Comparison of ENCODE assay signal across 8 cellular contexts in the genomic region with DNA sequence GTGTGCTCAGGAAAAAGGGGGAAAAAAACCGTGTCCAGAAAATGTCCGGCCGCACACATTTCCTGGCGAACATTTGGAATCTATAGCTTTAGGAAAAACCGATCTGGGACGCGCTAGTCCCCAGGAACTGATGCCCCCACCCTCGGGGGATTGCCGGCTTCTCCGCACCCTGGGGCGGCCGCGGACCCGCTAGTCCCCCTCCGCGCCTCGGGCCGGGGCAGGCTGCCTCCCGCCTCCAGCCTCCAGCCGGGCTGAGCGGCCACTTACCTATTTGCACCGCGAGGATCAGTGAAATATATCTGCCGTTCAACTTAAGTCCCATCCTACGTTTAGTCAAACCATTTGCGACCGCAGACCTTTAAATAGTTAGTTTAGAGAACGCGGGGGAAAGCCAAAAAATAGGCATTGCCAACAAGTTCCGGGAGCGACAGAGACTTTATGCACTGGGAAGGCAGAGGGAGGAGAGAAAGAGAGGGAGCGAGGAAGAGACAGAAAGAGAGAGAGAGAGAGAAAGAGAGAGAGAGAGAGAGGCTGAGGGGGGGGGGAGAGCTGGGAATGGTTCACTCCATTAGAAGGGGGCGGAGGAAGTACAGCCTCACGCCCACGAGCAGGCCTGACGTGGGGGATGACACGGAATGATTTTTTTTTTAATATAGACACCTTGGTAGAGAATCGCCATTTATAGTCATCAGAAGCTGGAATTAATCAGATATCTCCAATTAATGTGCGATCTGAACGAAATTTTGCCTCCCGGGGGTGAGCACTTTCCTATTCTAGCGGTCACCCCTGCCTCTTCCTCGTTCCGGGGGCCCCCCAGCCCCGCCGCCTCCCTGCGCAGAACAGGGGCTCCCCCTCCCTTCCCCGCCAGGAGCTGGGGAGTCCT. TPM values are rescaled to one million over a fixed set of nuclear protein-coding genes. Genes with fewer than 3 reads are reported as not detected.
DNase-seq lines count a peak whose midpoint lies in the region; ATAC-seq, FAIRE-seq and TF ChIP-seq lines count a peak whose summit lies in the region.

A gene with protein sequence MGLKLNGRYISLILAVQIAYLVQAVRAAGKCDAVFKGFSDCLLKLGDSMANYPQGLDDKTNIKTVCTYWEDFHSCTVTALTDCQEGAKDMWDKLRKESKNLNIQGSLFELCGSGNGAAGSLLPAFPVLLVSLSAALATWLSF (minus strand): TSS at position 498 of the 883 bp plus-strand sequence. CDS start 176 bp downstream, at position 322.

- no TSS peak for BruUV-seq in HCT116 (replicated peaks; lab: Mats Ljungman, UMichigan)

- no peak within 1 kb of the TSS for H2AK5ac ChIP-seq in trophoblast cell (ENCODE audit: low read length)

- TF ChIP-seq RAD21 in HCT116 (IDR thresholded peaks at IDR 0.05; ENCODE audit: low read depth), result no peak

- no peak within 1 kb of the TSS; the same call in 1 of the 2 replicates for H3K27ac ChIP-seq in HCT116 (ENCODE audit: low read depth, low read length)
- H3K27ac ChIP-seq in gastroesophageal sphincter, result peak within 1 kb of the TSS in 3 of 4 donors; percentile 72 to 79 (median 75)
- no peak within 1 kb of the TSS for H3K27ac ChIP-seq in trophoblast cell (ENCODE audit: low read depth, low read length)

- H3K79me1 ChIP-seq in trophoblast cell (ENCODE audit: low read length), result no peaks in the 10 kb centered on the region

- no peak within 1 kb of the TSS for H3K9ac ChIP-seq in HCT116 (ENCODE audit: low read length)
- H3K9ac ChIP-seq in trophoblast cell (ENCODE audit: low read length), result no peak within 1 kb of the TSS

- no peaks in the 10 kb centered on the region for H3K9me2 ChIP-seq in HCT116 (ENCODE audit: insufficient read depth)

- no peak for FAIRE-seq in D721Med (lab: Jason Lieb, UNC)

- no peaks in the 10 kb centered on the region for H3K9me3 ChIP-seq in HCT116 (ENCODE audit: control insufficient read depth in 1 of 2, insufficient read depth in 1 of 2, low read depth in 1 of 2, low read length in 2 of 2)
- H3K9me3 ChIP-seq in gastroesophageal sphincter, result peaks cover 0 to 6% (median 0%) of the 10 kb centered on the region in 3 donors
- peaks cover 6% of the 10 kb centered on the region for H3K9me3 ChIP-seq in trophoblast cell (ENCODE audit: insufficient read depth, low read depth, low read length)

- H3K4ac ChIP-seq in trophoblast cell (ENCODE audit: low read depth, low read length), result no peak within 1 kb of the TSS

- H4K91ac ChIP-seq in trophoblast cell (ENCODE audit: low read depth, low read length), result no peak within 1 kb of the TSS

- TF ChIP-seq EP300 in gastroesophageal sphincter (IDR thresholded peaks at IDR 0.05), result no peak

- RAD21 ChIA-PET in HCT116 (lab: Charles Lee; ENCODE audit: low non-redundant PET in 1 of 2, low total read pairs in 2 of 2, uncharacterized antibody in 2 of 2, unreplicated experiment in 2 of 2), result no interaction called here

- H3K4me1 ChIP-seq in HCT116 (ENCODE audit: control insufficient read depth in 1 of 2, insufficient read depth in 2 of 2, low read length in 2 of 2) (peaks cover 5 to 15% of the 10 kb centered on the region in 2 experiments; a peak in 2 of 4 replicates), gastroesophageal sphincter (peaks cover 0 to 70% (median 33%) of the 10 kb centered on the region in 3 donors), trophoblast cell (ENCODE audit: control insufficient read depth in 1 of 2, insufficient read depth in 2 of 2, low read length in 2 of 2) (peaks cover 17 to 23% of the 10 kb centered on the region in 2 experiments)

- H3K4me3 ChIP-seq in HCT116 (replicated peaks in 1 of 2; ENCODE audit: low read depth in 1 of 2, low read length in 2 of 2), result no peak within 1 kb of the TSS
- peak within 1 kb of the TSS; percentile 29 to 54 for H3K4me3 ChIP-seq in gastroesophageal sphincter
- H3K4me3 ChIP-seq in trophoblast cell (ENCODE audit: low read depth, low read length), result no peak within 1 kb of the TSS

- ATAC-seq in HCT116, result no peak
- peak; percentile 1; the same call in 1 of the 3 replicates for ATAC-seq in SK-N-SH treated with all-trans-retinoic acid at 6 μM for 48 hours
- no peak for ATAC-seq in gastroesophageal sphincter
- ATAC-seq in GM18873 (IDR thresholded peaks at IDR 0.05; ENCODE audit: low FRiP score, unreplicated experiment), result no peak

- POLR2A ChIA-PET in HCT116 (lab: Charles Lee), result no interaction called here

- H3K4me2 ChIP-seq in HCT116 (ENCODE audit: low read length) (peak within 1 kb of the TSS; percentile 92; the same call in 1 of the 2 replicates), trophoblast cell (ENCODE audit: low read length) (peak within 1 kb of the TSS; percentile 93)

- no peaks in the 10 kb centered on the region for H3K36me3 ChIP-seq in HCT116 (ENCODE audit: control insufficient read depth in 1 of 2, insufficient read depth in 2 of 2, low read length in 2 of 2)
- H3K36me3 ChIP-seq in gastroesophageal sphincter, result no peaks in the 10 kb centered on the region
- H3K36me3 ChIP-seq in trophoblast cell (ENCODE audit: control insufficient read depth in 1 of 2, insufficient read depth in 2 of 2, low read length in 2 of 2), result no peaks in the 10 kb centered on the region

- no peak within 1 kb of the TSS for H3K14ac ChIP-seq in trophoblast cell (ENCODE audit: low read length)

- H4K8ac ChIP-seq in trophoblast cell (ENCODE audit: low read depth, low read length), result no peak within 1 kb of the TSS

- TF ChIP-seq POLR2A in HCT116 (IDR thresholded peaks at IDR 0.05; ENCODE audit: borderline replicate concordance, extremely low read depth, insufficient read depth, insufficient read length) (no peak), gastroesophageal sphincter (IDR thresholded peaks at IDR 0.05) (no peak)

- H2BK120ac ChIP-seq in trophoblast cell (ENCODE audit: insufficient read depth, low read length, poor library complexity), result no peak within 1 kb of the TSS

- H3K27me3 ChIP-seq in HCT116 (ENCODE audit: insufficient read depth, low read length) (peaks cover 13% of the 10 kb centered on the region; the same call in 1 of the 2 replicates), gastroesophageal sphincter (peaks cover 100% of the 10 kb centered on the region), trophoblast cell (ENCODE audit: insufficient read depth, low read length) (peaks cover 62% of the 10 kb centered on the region)

- 3 to 6% methylated on average over 28 of the region's 48 CpGs for WGBS in gastroesophageal sphincter (ENCODE audit: low coverage in 1 of 2), 2 donors
- WGBS in trophoblast cell (ENCODE audit: extremely low coverage, insufficient coverage, insufficient read length), result no CpG with 5 or more reads among the region's 48 CpGs

- no peak within 1 kb of the TSS for H4K12ac ChIP-seq in trophoblast cell (ENCODE audit: low read depth, low read length)

- H3K18ac ChIP-seq in trophoblast cell (ENCODE audit: low read length), result no peak within 1 kb of the TSS

- H4K20me1 ChIP-seq in HCT116 (ENCODE audit: insufficient read depth), result no peaks in the 10 kb centered on the region

- CTCF ChIA-PET in HCT116 (lab: Charles Lee), result no interaction called here

- TF ChIP-seq CTCF in HCT116 (IDR thresholded peaks at IDR 0.05 in 2 of 3, conservative IDR thresholded peaks at IDR 0.05 in 1 of 3; ENCODE audit: borderline replicate concordance in 1 of 3, insufficient read depth in 1 of 3, low read depth in 2 of 3, low read length in 2 of 3), result no peak
- no peak for TF ChIP-seq CTCF in gastroesophageal sphincter (IDR thresholded peaks at IDR 0.05)
- no peak for TF ChIP-seq CTCF in D721Med (IDR thresholded peaks at IDR 0.05; ENCODE audit: insufficient read depth, missing control alignments)

- intact Hi-C loops in HCT116 (cut with micrococcal nuclease), result no loop called here

- no peak within 1 kb of the TSS for H2AFZ ChIP-seq in HCT116 (ENCODE audit: low read depth, low read length, poor library complexity, severe bottlenecking)
- H2AFZ ChIP-seq in trophoblast cell (ENCODE audit: insufficient read depth, low read length, poor library complexity), result peak within 1 kb of the TSS; percentile 35

- H2BK12ac ChIP-seq in trophoblast cell (ENCODE audit: low read length), result no peak within 1 kb of the TSS

- H3K23ac ChIP-seq in trophoblast cell (ENCODE audit: low read length), result no peak within 1 kb of the TSS

- H2BK5ac ChIP-seq in trophoblast cell (ENCODE audit: low read depth, low read length, poor library complexity), result no peak within 1 kb of the TSS

- DNase-seq in AG20443 (ENCODE audit: low spot score) (peak; percentile 81), HCT116 (ENCODE audit: low read depth, low spot score) (no peak), trophoblast cell (peak; percentile 8 to 58), COR-L47 (lab: John Stamatoyannopoulos, UW) (no peak), D721Med (ENCODE audit: insufficient read length, low spot score) (no peak)

- no peaks in the 10 kb centered on the region for H3K79me2 ChIP-seq in HCT116 (ENCODE audit: insufficient read depth, low read length)
- H3K79me2 ChIP-seq in trophoblast cell (ENCODE audit: control insufficient read depth, insufficient read depth, low read length, poor library complexity), result no peaks in the 10 kb centered on the region

TF ChIP-seq in HCT116, 20 proteins besides CTCF, POLR2A, EP300 and RAD21 (continues in another document):
- TF ChIP-seq CBX3 (IDR thresholded peaks at IDR 0.05; ENCODE audit: low read depth) (no peak), JUND (IDR thresholded peaks at IDR 0.05) (no peak)

TF ChIP-seq in SK-N-SH treated with all-trans-retinoic acid at 6 μM for 48 hours, 23 proteins besides CTCF, POLR2A, EP300 and RAD21 (continues in another document):
- TF ChIP-seq, protein P1, sequence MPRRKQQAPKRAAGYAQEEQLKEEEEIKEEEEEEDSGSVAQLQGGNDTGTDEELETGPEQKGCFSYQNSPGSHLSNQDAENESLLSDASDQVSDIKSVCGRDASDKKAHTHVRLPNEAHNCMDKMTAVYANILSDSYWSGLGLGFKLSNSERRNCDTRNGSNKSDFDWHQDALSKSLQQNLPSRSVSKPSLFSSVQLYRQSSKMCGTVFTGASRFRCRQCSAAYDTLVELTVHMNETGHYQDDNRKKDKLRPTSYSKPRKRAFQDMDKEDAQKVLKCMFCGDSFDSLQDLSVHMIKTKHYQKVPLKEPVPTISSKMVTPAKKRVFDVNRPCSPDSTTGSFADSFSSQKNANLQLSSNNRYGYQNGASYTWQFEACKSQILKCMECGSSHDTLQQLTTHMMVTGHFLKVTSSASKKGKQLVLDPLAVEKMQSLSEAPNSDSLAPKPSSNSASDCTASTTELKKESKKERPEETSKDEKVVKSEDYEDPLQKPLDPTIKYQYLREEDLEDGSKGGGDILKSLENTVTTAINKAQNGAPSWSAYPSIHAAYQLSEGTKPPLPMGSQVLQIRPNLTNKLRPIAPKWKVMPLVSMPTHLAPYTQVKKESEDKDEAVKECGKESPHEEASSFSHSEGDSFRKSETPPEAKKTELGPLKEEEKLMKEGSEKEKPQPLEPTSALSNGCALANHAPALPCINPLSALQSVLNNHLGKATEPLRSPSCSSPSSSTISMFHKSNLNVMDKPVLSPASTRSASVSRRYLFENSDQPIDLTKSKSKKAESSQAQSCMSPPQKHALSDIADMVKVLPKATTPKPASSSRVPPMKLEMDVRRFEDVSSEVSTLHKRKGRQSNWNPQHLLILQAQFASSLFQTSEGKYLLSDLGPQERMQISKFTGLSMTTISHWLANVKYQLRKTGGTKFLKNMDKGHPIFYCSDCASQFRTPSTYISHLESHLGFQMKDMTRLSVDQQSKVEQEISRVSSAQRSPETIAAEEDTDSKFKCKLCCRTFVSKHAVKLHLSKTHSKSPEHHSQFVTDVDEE (CRISPR knock-in tag; IDR thresholded peaks at IDR 0.05), result no peak

RNA-seq across cellular contexts. Expression of the gene that starts here (rescaled TPM):
- total RNA-seq in HCT116 (2021; ENCODE audit: unreplicated experiment), result not detected
- 0.09 and 0.20 TPM in 2 replicates for polyA plus RNA-seq in HCT116 (2012)
- 10 to 100 TPM in 3 of 4 donors, 1 to 10 TPM in 1; 5.6 to 22.7 (median 15.1) TPM for total RNA-seq in gastroesophageal sphincter
- 0.04 and 0.05 TPM in 2 replicates for polyA plus RNA-seq in trophoblast cell (2013)

Comparison
In these comparisons a context has a peak if more than half of its experiments do, and no peak if none do; other contexts are left out.
1. DNase-seq: peak in AG20443 (single experiment) and trophoblast cell (2 of 2); none in HCT116 (single experiment), COR-L47 (single experiment) and D721Med (single experiment).
2. H3K27ac ChIP-seq: peak in gastroesophageal sphincter (3 of 4); none in HCT116 (single experiment) and trophoblast cell (single experiment).
3. H3K4me3 ChIP-seq: peak in gastroesophageal sphincter (2 of 2); none in HCT116 (0 of 2) and trophoblast cell (single experiment).